8 cellular contexts compared by ENCODE assay signal in the genomic region with DNA sequence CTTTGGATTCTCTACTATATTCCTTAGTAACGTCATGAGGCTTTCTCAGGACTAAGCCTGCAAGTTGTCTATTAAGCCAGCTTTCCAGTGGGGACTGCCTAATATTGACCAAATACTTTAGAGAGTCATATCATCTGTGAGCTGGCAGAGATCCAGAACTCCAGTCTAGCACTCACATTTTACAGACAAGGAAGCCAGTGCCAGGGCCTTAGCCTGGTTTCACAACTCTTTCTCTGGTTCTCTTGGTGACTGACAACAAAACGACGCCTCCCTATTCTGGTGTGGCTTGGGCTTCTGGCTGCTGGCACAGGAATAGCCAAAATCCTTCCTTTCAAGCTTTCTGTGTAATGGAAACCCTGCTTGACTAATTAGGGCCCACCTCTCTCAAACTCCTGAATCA.
DNase-seq lines count a peak whose midpoint lies in the region; ATAC-seq and TF ChIP-seq lines count a peak whose summit lies in the region.

No MANE protein-coding gene starts in this region.

- H3K27me3 Mint-ChIP-seq in Calu3 (ENCODE audit: unreplicated experiment): no peaks in the 10 kb centered on the region
- peaks cover 5 to 9% of the 10 kb centered on the region in 2 donors for H3K27me3 Mint-ChIP-seq in effector memory CD8-positive, alpha-beta T cell

- H3K36me3 Mint-ChIP-seq in Calu3 (ENCODE audit: insufficient read depth, unreplicated experiment): peaks cover 9% of the 10 kb centered on the region
- H3K36me3 Mint-ChIP-seq in effector memory CD8-positive, alpha-beta T cell (ENCODE audit: insufficient read depth): peaks cover 3% of the 10 kb centered on the region

- peak overlapping the region; percentile 82 for H3K27ac Mint-ChIP-seq in Calu3 (ENCODE audit: unreplicated experiment)
- H3K27ac Mint-ChIP-seq in effector memory CD8-positive, alpha-beta T cell: no peak overlapping the region

- H3K9me3 ChIP-seq in neuronal stem cell (replicated peaks in 1 of 2; ENCODE audit: control insufficient read depth in 2 of 2, insufficient read depth in 1 of 2, low read depth in 1 of 2, low read length in 2 of 2) (no peaks in the 10 kb centered on the region), OCI-LY7 (ENCODE audit: low read length) (no peaks in the 10 kb centered on the region)

- CTCF ChIA-PET in Calu3 (lab: Charles Lee) (interaction anchor here (0.7 to 2.4 kb wide), 8 partner anchors 74 to 301 kb away, joined by 3 to 11 read pairs (median 4); no protein-coding TSS in a partner anchor), OCI-LY7 (lab: Charles Lee; ENCODE audit: unreplicated experiment) (no interaction called here)

- DNase-seq in Calu3: peak; percentile 74
- DNase-seq in NCI-H345 (lab: John Stamatoyannopoulos, UW): peak; percentile 76
- no peak for DNase-seq in effector memory CD8-positive, alpha-beta T cell
- no peak for DNase-seq in neuronal stem cell (ENCODE audit: low spot score)
- DNase-seq in NAMALWA (ENCODE audit: low spot score): no peak
- no peak for DNase-seq in OCI-LY7 (ENCODE audit: low spot score)
- DNase-seq in OCI-M2 (lab: John Stamatoyannopoulos, UW; ENCODE audit: unreplicated experiment): no peak

- H3K4me3 Mint-ChIP-seq in Calu3 (ENCODE audit: low read depth, unreplicated experiment): peak overlapping the region; percentile 6
- no peak overlapping the region for H3K4me3 Mint-ChIP-seq in effector memory CD8-positive, alpha-beta T cell

- POLR2A ChIA-PET in OCI-LY7 (lab: Charles Lee): interaction anchor here (0.6 to 0.7 kb wide), 3 partner anchors 11 to 1002 kb away, joined by 3 to 5 read pairs (median 3); no protein-coding TSS in a partner anchor

- H2BK15ac ChIP-seq in neuronal stem cell (ENCODE audit: low read length): no peak overlapping the region

- no peaks in the 10 kb centered on the region for H3K9me2 ChIP-seq in OCI-LY7 (ENCODE audit: insufficient read depth, low read length)

- H3K4me3 ChIP-seq in neuronal stem cell (ENCODE audit: low read length in 2 of 2) (no peak overlapping the region), OCI-LY7 (ENCODE audit: low read depth, low read length, poor library complexity, severe bottlenecking) (no peak overlapping the region)

- no peak overlapping the region for H4K91ac ChIP-seq in neuronal stem cell (ENCODE audit: low read depth, low read length, poor library complexity)

- no peaks in the 10 kb centered on the region for H3K9me3 Mint-ChIP-seq in Calu3 (ENCODE audit: low read depth, unreplicated experiment)
- no peaks in the 10 kb centered on the region for H3K9me3 Mint-ChIP-seq in effector memory CD8-positive, alpha-beta T cell

- TF ChIP-seq CTCF in Calu3 (IDR thresholded peaks at IDR 0.05; ENCODE audit: unreplicated experiment) (no peak), OCI-LY7 (conservative IDR thresholded peaks at IDR 0.05; ENCODE audit: low read length) (no peak)

- peak; percentile 26 for ATAC-seq in effector memory CD8-positive, alpha-beta T cell (replicated peaks)
- ATAC-seq in GM18502 (IDR thresholded peaks at IDR 0.05; ENCODE audit: poor library complexity, unreplicated experiment): no peak

- no peak overlapping the region for H2AK5ac ChIP-seq in neuronal stem cell (ENCODE audit: low read depth, low read length)

- no peaks in the 10 kb centered on the region for H4K20me1 ChIP-seq in OCI-LY7 (ENCODE audit: insufficient read depth, low read length)

- no peak overlapping the region for H3K14ac ChIP-seq in neuronal stem cell (ENCODE audit: low read length)

- H3K4ac ChIP-seq in neuronal stem cell (ENCODE audit: low read length): no peak overlapping the region

- no peaks in the 10 kb centered on the region for H3K79me1 ChIP-seq in neuronal stem cell (ENCODE audit: low read depth, low read length)

- H3K9ac ChIP-seq in neuronal stem cell (ENCODE audit: low read depth, low read length, poor library complexity): no peak overlapping the region

- no peak overlapping the region for H3K23ac ChIP-seq in neuronal stem cell (ENCODE audit: low read depth, low read length, poor library complexity)

- no peak overlapping the region for H2AFZ ChIP-seq in neuronal stem cell (ENCODE audit: low read length)
- no peak overlapping the region for H2AFZ ChIP-seq in OCI-LY7 (ENCODE audit: low read length)

- no peaks in the 10 kb centered on the region for H3K79me2 ChIP-seq in OCI-LY7 (ENCODE audit: insufficient read depth, low read depth, low read length)

- no peak overlapping the region for H3K18ac ChIP-seq in neuronal stem cell (ENCODE audit: low read length)

- no peak overlapping the region for H2BK120ac ChIP-seq in neuronal stem cell (ENCODE audit: low read depth, low read length)

- no peak overlapping the region for H2BK5ac ChIP-seq in neuronal stem cell (ENCODE audit: low read length)

- H3K4me2 ChIP-seq in neuronal stem cell (ENCODE audit: insufficient read depth, low read length, poor library complexity, severe bottlenecking) (no peak overlapping the region), OCI-LY7 (ENCODE audit: low read length) (no peak overlapping the region)

- intact Hi-C loops in Calu3 (cut with micrococcal nuclease; ENCODE audit: unreplicated experiment): loop anchor here (1.0 to 5.0 kb wide), 4 partner anchors 76 to 189 kb away; no protein-coding TSS in a partner anchor
- intact Hi-C loops in OCI-LY7 (cut with micrococcal nuclease; ENCODE audit: unreplicated experiment): no loop called here

- H3K36me3 ChIP-seq in neuronal stem cell (replicated peaks in 1 of 2; ENCODE audit: control insufficient read depth in 2 of 2, insufficient read depth in 2 of 2, low read length in 2 of 2) (no peaks in the 10 kb centered on the region), OCI-LY7 (ENCODE audit: insufficient read depth, low read length) (no peaks in the 10 kb centered on the region)

- BruUV-seq in Calu3 (replicated peaks; lab: Mats Ljungman, UMichigan) (no TSS peak), OCI-LY7 (replicated peaks; lab: Mats Ljungman, UMichigan) (no TSS peak)

- H2BK12ac ChIP-seq in neuronal stem cell (ENCODE audit: low read length): no peak overlapping the region

- H4K8ac ChIP-seq in neuronal stem cell (ENCODE audit: low read depth, low read length): no peak overlapping the region

- H3K27me3 ChIP-seq in neuronal stem cell (ENCODE audit: control insufficient read depth in 3 of 3, insufficient read depth in 3 of 3, low read depth in 1 of 3, low read length in 3 of 3): no peaks in the 10 kb centered on the region

- H3K27ac ChIP-seq in neuronal stem cell (replicated peaks; ENCODE audit: low read length) (peak overlapping the region; percentile 8), OCI-LY7 (ENCODE audit: low read depth, low read length, poor library complexity, severe bottlenecking) (no peak overlapping the region)

- no CpG with 5 or more reads among the region's 3 CpGs for WGBS in neuronal stem cell (ENCODE audit: extremely low coverage in 2 of 2, insufficient read length in 2 of 2, insufficient replicate concordance in 1 of 2), 2 donors

- peaks cover 0 to 19% of the 10 kb centered on the region in 2 donors for H3K4me1 ChIP-seq in neuronal stem cell (ENCODE audit: control insufficient read depth in 2 of 2, insufficient read depth in 1 of 2, low read depth in 1 of 2, low read length in 2 of 2)
- no peaks in the 10 kb centered on the region for H3K4me1 ChIP-seq in OCI-LY7 (ENCODE audit: insufficient read depth, low read length, poor library complexity, severe bottlenecking)

- H3K4me1 Mint-ChIP-seq in Calu3 (ENCODE audit: low read depth, unreplicated experiment): peaks cover 48% of the 10 kb centered on the region
- H3K4me1 Mint-ChIP-seq in effector memory CD8-positive, alpha-beta T cell (ENCODE audit: low read depth in 2 of 2): peaks cover 6 to 11% of the 10 kb centered on the region in 2 donors

Comparison
In these comparisons a context has a peak if more than half of its experiments do, and no peak if none do; other contexts are left out.
1. DNase-seq: peak in Calu3 (single experiment) and NCI-H345 (single experiment); none in effector memory CD8-positive, alpha-beta T cell (0 of 3), neuronal stem cell (single experiment), NAMALWA (single experiment), OCI-LY7 (single experiment) and OCI-M2 (single experiment).